ENCODE assay signal across 1 cellular context in the genomic region with DNA sequence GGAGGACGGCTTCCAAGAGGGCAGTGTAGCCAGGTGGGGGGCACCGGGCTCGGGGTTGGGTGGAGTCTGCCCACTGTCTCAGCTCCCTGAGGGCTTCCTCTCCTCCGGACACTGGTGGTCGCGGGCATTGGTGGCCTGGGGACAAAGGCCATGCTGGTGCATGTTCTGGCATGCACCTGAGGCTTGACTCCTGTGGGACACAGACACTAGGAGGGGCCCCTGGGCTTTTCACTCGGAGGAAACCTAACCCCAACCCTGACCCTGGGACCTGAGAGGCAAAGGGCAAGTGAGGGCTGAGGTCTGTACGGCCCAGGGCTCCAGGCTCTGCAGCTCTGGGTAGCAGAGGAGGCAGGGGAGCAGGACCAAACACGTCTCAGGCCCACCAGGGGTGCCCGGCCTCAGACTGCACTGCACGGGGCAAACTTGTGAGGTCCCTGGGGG.
TF ChIP-seq lines count a peak whose summit lies in the region.

No MANE protein-coding gene starts in this region.

TF ChIP-seq in HepG2, 621 proteins besides CTCF, POLR2A, EP300 and RAD21 (continued from another document):
- TF ChIP-seq, protein P1, sequence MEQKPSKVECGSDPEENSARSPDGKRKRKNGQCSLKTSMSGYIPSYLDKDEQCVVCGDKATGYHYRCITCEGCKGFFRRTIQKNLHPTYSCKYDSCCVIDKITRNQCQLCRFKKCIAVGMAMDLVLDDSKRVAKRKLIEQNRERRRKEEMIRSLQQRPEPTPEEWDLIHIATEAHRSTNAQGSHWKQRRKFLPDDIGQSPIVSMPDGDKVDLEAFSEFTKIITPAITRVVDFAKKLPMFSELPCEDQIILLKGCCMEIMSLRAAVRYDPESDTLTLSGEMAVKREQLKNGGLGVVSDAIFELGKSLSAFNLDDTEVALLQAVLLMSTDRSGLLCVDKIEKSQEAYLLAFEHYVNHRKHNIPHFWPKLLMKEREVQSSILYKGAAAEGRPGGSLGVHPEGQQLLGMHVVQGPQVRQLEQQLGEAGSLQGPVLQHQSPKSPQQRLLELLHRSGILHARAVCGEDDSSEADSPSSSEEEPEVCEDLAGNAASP (CRISPR knock-in tag; IDR thresholded peaks at IDR 0.05; ENCODE audit: borderline replicate concordance) = peak; percentile 90; the same call in 1 of the 2 replicates
- 0 out of 2 replicates have a peak, but pooled peaks have one; percentile 22 for TF ChIP-seq KMT2A (CRISPR knock-in tag; IDR thresholded peaks at IDR 0.05)
- TF ChIP-seq, protein P2, sequence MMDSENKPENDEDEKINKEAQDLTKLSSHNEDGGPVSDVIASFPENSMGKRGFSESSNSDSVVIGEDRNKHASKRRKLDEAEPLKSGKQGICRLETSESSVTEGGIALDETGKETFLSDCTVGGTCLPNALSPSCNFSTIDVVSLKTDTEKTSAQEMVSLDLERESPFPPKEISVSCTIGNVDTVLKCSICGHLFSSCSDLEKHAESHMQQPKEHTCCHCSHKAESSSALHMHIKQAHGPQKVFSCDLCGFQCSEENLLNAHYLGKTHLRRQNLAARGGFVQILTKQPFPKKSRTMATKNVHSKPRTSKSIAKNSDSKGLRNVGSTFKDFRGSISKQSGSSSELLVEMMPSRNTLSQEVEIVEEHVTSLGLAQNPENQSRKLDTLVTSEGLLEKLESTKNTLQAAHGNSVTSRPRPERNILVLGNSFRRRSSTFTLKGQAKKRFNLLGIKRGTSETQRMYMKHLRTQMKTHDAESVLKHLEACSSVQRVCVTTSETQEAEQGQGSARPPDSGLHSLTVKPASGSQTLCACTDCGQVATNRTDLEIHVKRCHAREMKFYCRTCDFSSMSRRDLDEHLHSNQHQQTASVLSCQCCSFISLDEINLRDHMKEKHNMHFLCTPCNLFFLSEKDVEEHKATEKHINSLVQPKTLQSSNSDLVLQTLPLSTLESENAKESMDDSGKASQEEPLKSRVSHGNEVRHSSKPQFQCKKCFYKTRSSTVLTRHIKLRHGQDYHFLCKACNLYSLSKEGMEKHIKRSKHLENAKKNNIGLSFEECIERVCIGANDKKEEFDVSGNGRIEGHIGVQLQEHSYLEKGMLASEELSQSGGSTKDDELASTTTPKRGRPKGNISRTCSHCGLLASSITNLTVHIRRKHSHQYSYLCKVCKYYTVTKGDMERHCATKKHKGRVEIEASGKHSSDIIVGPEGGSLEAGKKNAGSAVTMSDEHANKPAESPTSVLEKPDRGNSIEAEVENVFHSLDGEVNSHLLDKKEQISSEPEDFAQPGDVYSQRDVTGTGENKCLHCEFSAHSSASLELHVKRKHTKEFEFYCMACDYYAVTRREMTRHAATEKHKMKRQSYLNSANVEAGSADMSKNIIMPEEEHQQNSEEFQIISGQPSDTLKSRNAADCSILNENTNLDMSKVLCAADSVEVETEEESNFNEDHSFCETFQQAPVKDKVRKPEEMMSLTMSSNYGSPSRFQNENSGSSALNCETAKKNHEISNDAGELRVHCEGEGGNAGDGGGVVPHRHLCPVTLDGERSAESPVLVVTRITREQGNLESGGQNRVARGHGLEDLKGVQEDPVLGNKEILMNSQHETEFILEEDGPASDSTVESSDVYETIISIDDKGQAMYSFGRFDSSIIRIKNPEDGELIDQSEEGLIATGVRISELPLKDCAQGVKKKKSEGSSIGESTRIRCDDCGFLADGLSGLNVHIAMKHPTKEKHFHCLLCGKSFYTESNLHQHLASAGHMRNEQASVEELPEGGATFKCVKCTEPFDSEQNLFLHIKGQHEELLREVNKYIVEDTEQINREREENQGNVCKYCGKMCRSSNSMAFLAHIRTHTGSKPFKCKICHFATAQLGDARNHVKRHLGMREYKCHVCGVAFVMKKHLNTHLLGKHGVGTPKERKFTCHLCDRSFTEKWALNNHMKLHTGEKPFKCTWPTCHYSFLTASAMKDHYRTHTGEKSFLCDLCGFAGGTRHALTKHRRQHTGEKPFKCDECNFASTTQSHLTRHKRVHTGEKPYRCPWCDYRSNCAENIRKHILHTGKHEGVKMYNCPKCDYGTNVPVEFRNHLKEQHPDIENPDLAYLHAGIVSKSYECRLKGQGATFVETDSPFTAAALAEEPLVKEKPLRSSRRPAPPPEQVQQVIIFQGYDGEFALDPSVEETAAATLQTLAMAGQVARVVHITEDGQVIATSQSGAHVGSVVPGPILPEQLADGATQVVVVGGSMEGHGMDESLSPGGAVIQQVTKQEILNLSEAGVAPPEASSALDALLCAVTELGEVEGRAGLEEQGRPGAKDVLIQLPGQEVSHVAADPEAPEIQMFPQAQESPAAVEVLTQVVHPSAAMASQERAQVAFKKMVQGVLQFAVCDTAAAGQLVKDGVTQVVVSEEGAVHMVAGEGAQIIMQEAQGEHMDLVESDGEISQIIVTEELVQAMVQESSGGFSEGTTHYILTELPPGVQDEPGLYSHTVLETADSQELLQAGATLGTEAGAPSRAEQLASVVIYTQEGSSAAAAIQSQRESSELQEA (CRISPR knock-in tag; IDR thresholded peaks at IDR 0.05; ENCODE audit: not compliant biosample characterization) = peak; percentile 20
- TF ChIP-seq ISL2 (CRISPR knock-in tag; IDR thresholded peaks at IDR 0.05) = 0 out of 2 replicates have a peak, but pooled peaks have one; percentile 32
